8 cellular contexts compared by ENCODE assay signal in genomic region chr9:128656416-128657343, GRCh38. TPM values are rescaled to one million over a fixed set of nuclear protein-coding genes. Genes with fewer than 3 reads are reported as not detected.
DNase-seq lines count a peak whose midpoint lies in the region; ATAC-seq and TF ChIP-seq lines count a peak whose summit lies in the region.

TSS of gene DYNC2I2 (minus strand) at chr9:128656847. CDS start at chr9:128656726, 121 bp downstream.

- H3K4me3 ChIP-seq in kidney epithelial cell (ENCODE audit: low read depth, low read length): peak within 1 kb of the TSS; percentile 76

- H3K27me3 ChIP-seq in kidney epithelial cell (ENCODE audit: control insufficient read depth, insufficient read depth, low read length): no peaks in the 10 kb centered on the region

- ATAC-seq in GM19025 (IDR thresholded peaks at IDR 0.05; ENCODE audit: low read depth, unreplicated experiment): peak; percentile 70
- peak; percentile 78 for ATAC-seq in HG03354 (IDR thresholded peaks at IDR 0.05; ENCODE audit: poor library complexity, severe bottlenecking, unreplicated experiment)

- no peaks in the 10 kb centered on the region for H3K36me3 ChIP-seq in kidney epithelial cell (ENCODE audit: control insufficient read depth, insufficient read depth, low read length)

- TF ChIP-seq CTCF in AG09319 (IDR thresholded peaks at IDR 0.05; ENCODE audit: low read depth, low read length) (no peak), kidney epithelial cell (IDR thresholded peaks at IDR 0.05; ENCODE audit: insufficient read depth, low read length, poor library complexity, severe bottlenecking) (no peak)

- peak; percentile 74 for DNase-seq in AG09319 (ENCODE audit: extremely low read depth, low read depth)
- DNase-seq in NCI-H510A (lab: John Stamatoyannopoulos, UW): peak; percentile 80
- peak; percentile 94 for DNase-seq in activated CD4-positive, alpha-beta T cell treated with anti-CD3 and anti-CD28 coated beads for 1 hour
- DNase-seq in cerebellum (ENCODE audit: low spot score): peak; percentile 98
- DNase-seq in kidney epithelial cell (ENCODE audit: low read depth): no peak
- peak; percentile 98 for DNase-seq in stimulated activated CD4-positive, alpha-beta T cell treated with anti-CD3 and anti-CD28 coated beads, Interleukin-15, amount 100 ng/mL, for 24 hours

RNA-seq across cellular contexts. Expression of gene DYNC2I2, which starts in this region (rescaled TPM):
- total RNA-seq in cerebellum: 33.4 TPM
- total RNA-seq in kidney epithelial cell: 56.1 and 72.5 TPM in 2 replicates
